Comparison of ENCODE assay signal across 1 cellular context in genomic region chr14:69808919-69809808, GRCh38.
TF ChIP-seq lines count a peak whose summit lies in the region.

No MANE protein-coding gene starts in this region.

TF ChIP-seq in HepG2, 621 proteins besides CTCF, POLR2A, EP300 and RAD21 (continued from another document and continues in another):
- TF ChIP-seq ZNF282 (IDR thresholded peaks at IDR 0.05; ENCODE audit: partially characterized antibody) (no peak), ZNF83 (CRISPR knock-in tag; IDR thresholded peaks at IDR 0.05; ENCODE audit: borderline replicate concordance) (no peak), PRDM10 (CRISPR knock-in tag; IDR thresholded peaks at IDR 0.05; ENCODE audit: low read depth) (no peak), ISL2 (CRISPR knock-in tag; IDR thresholded peaks at IDR 0.05) (peak; percentile 79), NFE2L1 (CRISPR knock-in tag; IDR thresholded peaks at IDR 0.05; ENCODE audit: borderline replicate concordance) (no peak), HMG20A (CRISPR knock-in tag; IDR thresholded peaks at IDR 0.05; ENCODE audit: borderline replicate concordance) (peak; percentile 85), ATF4 (CRISPR knock-in tag; IDR thresholded peaks at IDR 0.05) (peak in 1 of 2 experiments; percentile 68; a peak in 2 of 4 replicates), LBX2 (CRISPR knock-in tag; IDR thresholded peaks at IDR 0.05; ENCODE audit: borderline replicate concordance) (no peak), ZNF407 (CRISPR knock-in tag; IDR thresholded peaks at IDR 0.05; ENCODE audit: not compliant biosample characterization) (no peak), TFE3 (CRISPR knock-in tag; IDR thresholded peaks at IDR 0.05) (no peak; the same call in 1 of the 2 replicates), HOXA5 (CRISPR knock-in tag; IDR thresholded peaks at IDR 0.05) (no peak), POLR2AphosphoS5 (IDR thresholded peaks at IDR 0.05; ENCODE audit: low read depth, low read length) (peak; percentile 53; the same call in 1 of the 2 replicates), ZNF296 (CRISPR knock-in tag; conservative IDR thresholded peaks at IDR 0.05) (no peak), ZNF598 (CRISPR knock-in tag; IDR thresholded peaks at IDR 0.05; ENCODE audit: borderline replicate concordance) (no peak), ZNF547 (CRISPR knock-in tag; IDR thresholded peaks at IDR 0.05) (no peak), TBP (CRISPR knock-in tag; IDR thresholded peaks at IDR 0.05) (no peak), SPEN (CRISPR knock-in tag; IDR thresholded peaks at IDR 0.05; ENCODE audit: low read depth) (peak; percentile 54; the same call in 1 of the 2 replicates), ZBTB4 (CRISPR knock-in tag; IDR thresholded peaks at IDR 0.05; ENCODE audit: borderline replicate concordance) (peak; percentile 92; the same call in 1 of the 2 replicates), E2F5 (CRISPR knock-in tag; conservative IDR thresholded peaks at IDR 0.05) (no peak), ZBTB37 (CRISPR knock-in tag; IDR thresholded peaks at IDR 0.05) (peak; percentile 91), ATF6 (CRISPR knock-in tag; conservative IDR thresholded peaks at IDR 0.05) (no peak), RBM39 (IDR thresholded peaks at IDR 0.05; ENCODE audit: low read depth, low read length, poor library complexity, severe bottlenecking) (no peak), KMT2B (CRISPR knock-in tag; IDR thresholded peaks at IDR 0.05) (no peak), ZNF18 (CRISPR knock-in tag; IDR thresholded peaks at IDR 0.05; ENCODE audit: insufficient replicate concordance) (no peak), EED (CRISPR knock-in tag; IDR thresholded peaks at IDR 0.05) (no peak), ZNF788 (CRISPR knock-in tag; IDR thresholded peaks at IDR 0.05; ENCODE audit: borderline replicate concordance) (no peak), ZNF207 (IDR thresholded peaks at IDR 0.05; ENCODE audit: borderline replicate concordance) (no peak), KAT7 (CRISPR knock-in tag; IDR thresholded peaks at IDR 0.05; ENCODE audit: borderline replicate concordance) (peak; percentile 75), ZBTB7A (CRISPR knock-in tag; IDR thresholded peaks at IDR 0.05) (no peak), SSRP1 (CRISPR knock-in tag; IDR thresholded peaks at IDR 0.05) (no peak)
